In genomic region chr10:13686331-13686752, GRCh38 we compare ENCODE assay signal across 1 cellular context.
TF ChIP-seq lines count a peak whose summit lies in the region.

No MANE protein-coding gene starts in this region.

TF ChIP-seq in SK-N-SH, 30 proteins besides CTCF, POLR2A, EP300 and RAD21 (continued from another document):
- no peak for TF ChIP-seq IRF3 (IDR thresholded peaks at IDR 0.05; ENCODE audit: low read depth, low read length)
- no peak for TF ChIP-seq GABPA (IDR thresholded peaks at IDR 0.05; ENCODE audit: low read depth)
- no peak for TF ChIP-seq RCOR1 (IDR thresholded peaks at IDR 0.05; ENCODE audit: low read length)
- TF ChIP-seq, protein P1, sequence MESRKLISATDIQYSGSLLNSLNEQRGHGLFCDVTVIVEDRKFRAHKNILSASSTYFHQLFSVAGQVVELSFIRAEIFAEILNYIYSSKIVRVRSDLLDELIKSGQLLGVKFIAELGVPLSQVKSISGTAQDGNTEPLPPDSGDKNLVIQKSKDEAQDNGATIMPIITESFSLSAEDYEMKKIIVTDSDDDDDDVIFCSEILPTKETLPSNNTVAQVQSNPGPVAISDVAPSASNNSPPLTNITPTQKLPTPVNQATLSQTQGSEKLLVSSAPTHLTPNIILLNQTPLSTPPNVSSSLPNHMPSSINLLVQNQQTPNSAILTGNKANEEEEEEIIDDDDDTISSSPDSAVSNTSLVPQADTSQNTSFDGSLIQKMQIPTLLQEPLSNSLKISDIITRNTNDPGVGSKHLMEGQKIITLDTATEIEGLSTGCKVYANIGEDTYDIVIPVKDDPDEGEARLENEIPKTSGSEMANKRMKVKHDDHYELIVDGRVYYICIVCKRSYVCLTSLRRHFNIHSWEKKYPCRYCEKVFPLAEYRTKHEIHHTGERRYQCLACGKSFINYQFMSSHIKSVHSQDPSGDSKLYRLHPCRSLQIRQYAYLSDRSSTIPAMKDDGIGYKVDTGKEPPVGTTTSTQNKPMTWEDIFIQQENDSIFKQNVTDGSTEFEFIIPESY (IDR thresholded peaks at IDR 0.05; ENCODE audit: borderline replicate concordance, low read depth) = no peak
- TF ChIP-seq YY1 (IDR thresholded peaks at IDR 0.05; ENCODE audit: low read depth) = no peak
- TF ChIP-seq JUND (IDR thresholded peaks at IDR 0.05) = no peak
- TF ChIP-seq POLR2AphosphoS5 (IDR thresholded peaks at IDR 0.05; ENCODE audit: low read depth, low read length) = no peak
- TF ChIP-seq, protein P2, sequence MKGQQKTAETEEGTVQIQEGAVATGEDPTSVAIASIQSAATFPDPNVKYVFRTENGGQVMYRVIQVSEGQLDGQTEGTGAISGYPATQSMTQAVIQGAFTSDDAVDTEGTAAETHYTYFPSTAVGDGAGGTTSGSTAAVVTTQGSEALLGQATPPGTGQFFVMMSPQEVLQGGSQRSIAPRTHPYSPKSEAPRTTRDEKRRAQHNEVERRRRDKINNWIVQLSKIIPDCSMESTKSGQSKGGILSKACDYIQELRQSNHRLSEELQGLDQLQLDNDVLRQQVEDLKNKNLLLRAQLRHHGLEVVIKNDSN (IDR thresholded peaks at IDR 0.05; ENCODE audit: borderline replicate concordance, low read depth) = no peak
- no peak for TF ChIP-seq FOXM1 (IDR thresholded peaks at IDR 0.05; ENCODE audit: low read depth)
- no peak for TF ChIP-seq PBX3 (IDR thresholded peaks at IDR 0.05)
- TF ChIP-seq NRF1 (IDR thresholded peaks at IDR 0.05; ENCODE audit: low read depth, low read length) = no peak
